ENCODE assay signal across 1 cellular context in genomic region chr4:156596026-156596425, GRCh38.
TF ChIP-seq lines count a peak whose summit lies in the region.

No MANE protein-coding gene starts in this region.

TF ChIP-seq in IMR-90, 13 proteins besides CTCF, POLR2A, EP300 and RAD21 (continued from another document):
- TF ChIP-seq, protein P1, sequence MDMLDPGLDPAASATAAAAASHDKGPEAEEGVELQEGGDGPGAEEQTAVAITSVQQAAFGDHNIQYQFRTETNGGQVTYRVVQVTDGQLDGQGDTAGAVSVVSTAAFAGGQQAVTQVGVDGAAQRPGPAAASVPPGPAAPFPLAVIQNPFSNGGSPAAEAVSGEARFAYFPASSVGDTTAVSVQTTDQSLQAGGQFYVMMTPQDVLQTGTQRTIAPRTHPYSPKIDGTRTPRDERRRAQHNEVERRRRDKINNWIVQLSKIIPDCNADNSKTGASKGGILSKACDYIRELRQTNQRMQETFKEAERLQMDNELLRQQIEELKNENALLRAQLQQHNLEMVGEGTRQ (IDR thresholded peaks at IDR 0.05; ENCODE audit: low read depth, low read length), result no peak
- no peak for TF ChIP-seq RCOR1 (IDR thresholded peaks at IDR 0.05; ENCODE audit: insufficient replicate concordance, low read length)
- no peak for TF ChIP-seq CEBPB (IDR thresholded peaks at IDR 0.05; ENCODE audit: low read depth, low read length)
